Comparison of ENCODE assay signal across 20 cellular contexts in the genomic region with DNA sequence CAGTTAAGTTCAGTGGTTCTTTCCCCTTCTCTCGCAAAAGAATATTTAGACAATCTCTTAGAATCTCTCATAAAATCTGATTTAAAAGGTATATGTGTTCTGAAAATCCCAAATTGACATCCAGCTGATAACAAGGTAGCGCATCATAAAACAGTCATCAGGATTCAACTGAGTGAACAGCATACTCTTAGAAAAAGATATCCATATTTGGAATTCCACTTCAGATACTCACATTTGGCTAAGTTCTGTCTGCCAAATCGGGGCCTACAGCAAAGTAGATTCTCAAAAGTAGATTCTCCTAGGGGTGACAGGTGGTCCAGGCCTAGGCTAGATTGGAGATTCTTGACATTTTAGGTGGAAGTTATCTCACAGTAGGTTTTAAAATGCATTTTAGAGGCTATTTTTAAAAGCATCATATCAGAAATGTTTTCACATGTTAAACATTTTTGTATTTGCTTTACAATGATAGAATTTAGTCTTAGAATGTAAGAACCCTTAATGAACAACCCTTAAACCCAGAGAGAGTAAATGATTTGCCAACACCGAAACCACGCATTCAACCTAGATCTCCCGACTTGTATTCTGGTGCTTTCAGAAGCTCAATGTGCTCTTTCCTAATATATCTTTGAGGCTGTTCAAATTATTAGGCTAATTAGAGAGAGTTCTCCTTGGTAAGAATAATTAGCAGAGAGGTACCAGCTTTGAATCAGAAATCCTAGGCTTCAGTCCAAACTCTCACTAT.
"Had no signal": no experiment of that assay in that cellular context is flagged by ENCODE, and none has a peak within 500 bp of the region (broad histone marks: within the 10 kb centered on the region; RNA-seq: fewer than 3 reads in every experiment).

No MANE protein-coding gene starts in this region.

- H3K4me3 Mint-ChIP-seq: immature natural killer cell; naive thymus-derived CD4-positive, alpha-beta T cell; nephron progenitor cell had no signal

- H3K27ac Mint-ChIP-seq: immature natural killer cell; naive thymus-derived CD4-positive, alpha-beta T cell; nephron progenitor cell had no signal

- ATAC-seq: esophagus mucosa; gastrocnemius medialis; left cardiac atrium; left ventricle myocardium superior; naive thymus-derived CD4-positive, alpha-beta T cell; psoas muscle had no signal

- H3K9me3 Mint-ChIP-seq: naive thymus-derived CD4-positive, alpha-beta T cell; nephron progenitor cell had no signal

- H3K4me1 Mint-ChIP-seq: naive thymus-derived CD4-positive, alpha-beta T cell had no signal

- DNase-seq: effector memory CD4-positive, alpha-beta T cell; gastrocnemius medialis; glutamatergic neuron; immature natural killer cell; left cardiac atrium; left ventricle myocardium superior; mesendoderm; naive thymus-derived CD4-positive, alpha-beta T cell; nephron progenitor cell; psoas muscle; sigmoid colon; small intestine; stimulated activated CD4-positive, alpha-beta T cell treated with anti-CD3 and anti-CD28 coated beads, Interleukin-12 subunit alpha, Interleukin-12 subunit beta, amount 100 ng/mL, for 4 hours; stimulated activated naive CD4-positive, alpha-beta T cell; stomach; substantia nigra had no signal

- H3K36me3 Mint-ChIP-seq: immature natural killer cell; naive thymus-derived CD4-positive, alpha-beta T cell had no signal

- FAIRE-seq: endometrium, keratinocyte, small intestine had no signal

- H3K27ac ChIP-seq: gastrocnemius medialis, psoas muscle, sigmoid colon, stomach, thoracic aorta had no signal
